Comparison of ENCODE assay signal across 9 cellular contexts in the genomic region with DNA sequence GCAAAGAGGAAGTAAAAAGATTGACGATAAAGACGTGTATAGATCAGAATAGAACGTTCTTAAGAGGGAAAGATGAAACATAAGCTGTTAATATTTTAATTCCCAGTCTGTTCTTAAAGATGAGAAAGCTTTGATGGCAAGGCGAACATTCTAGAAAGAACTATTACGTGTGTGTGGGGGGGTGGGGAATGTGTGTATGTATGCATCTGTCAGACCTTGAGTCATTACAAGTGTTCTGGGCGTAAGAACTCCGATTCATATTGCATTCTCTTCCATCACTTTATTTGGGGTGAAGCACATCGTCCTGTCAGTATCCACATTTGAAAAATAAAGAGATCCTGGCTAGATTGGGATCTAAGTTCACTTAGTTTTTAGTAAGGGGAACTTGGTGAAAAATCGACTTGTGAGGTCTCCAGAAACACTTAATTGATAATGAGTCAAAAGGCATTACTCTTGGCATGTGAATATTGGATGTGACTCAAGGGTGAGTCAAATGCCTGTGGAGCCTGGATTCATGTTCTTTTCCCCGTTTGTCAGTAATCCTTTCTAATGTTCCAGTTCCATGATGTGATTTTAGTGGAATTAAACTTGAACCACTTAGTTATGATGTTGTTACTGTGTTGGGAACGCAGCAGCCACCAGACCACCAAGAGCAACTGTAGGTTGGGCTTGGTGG. TPM values are rescaled to one million over a fixed set of nuclear protein-coding genes. Genes with fewer than 3 reads are reported as not detected.
DNase-seq lines count a peak whose midpoint lies in the region; ATAC-seq and TF ChIP-seq lines count a peak whose summit lies in the region.
"Had no signal": no experiment of that assay in that cellular context is flagged by ENCODE, and none has a peak within 500 bp of the region (broad histone marks: within the 10 kb centered on the region; RNA-seq: fewer than 3 reads in every experiment).

No MANE protein-coding gene starts in this region.

- H3K27ac ChIP-seq in GM23338 (ENCODE audit: low read depth) (peak overlapping the region; percentile 72; the same call in 1 of the 2 replicates), hepatocyte (peak overlapping the region; percentile 23)

- TF ChIP-seq CTCF in GM23338 (conservative IDR thresholded peaks at IDR 0.05; ENCODE audit: low read depth in 2 of 2), result no peak
- TF ChIP-seq CTCF in hepatocyte (IDR thresholded peaks at IDR 0.05; ENCODE audit: poor library complexity), result no peak

- no peaks in the 10 kb centered on the region for H3K9me3 ChIP-seq in hepatocyte (ENCODE audit: low read depth)

- peaks cover 50% of the 10 kb centered on the region for H3K4me1 ChIP-seq in GM23338 (ENCODE audit: insufficient read depth)
- peaks cover 23% of the 10 kb centered on the region for H3K4me1 ChIP-seq in hepatocyte (ENCODE audit: insufficient read depth)

- H3K9me3 Mint-ChIP-seq in GM23338, result no peaks in the 10 kb centered on the region; the same call in 2 of the 3 replicates
- H3K9me3 Mint-ChIP-seq in activated T-helper 1 cell treated with anti-CD3 and anti-CD28 coated beads, Interleukin-12 subunit alpha, Interleukin-12 subunit beta, Interleukin-2, Interleukin-4 antibody, amounts not matched to agents 30 ng/mL and 10 ng/mL and 1 ng/mL, durations not matched to agents 14 hours and 24 hours and 36 hours, result no peaks in the 10 kb centered on the region

- H3K9me2 ChIP-seq in GM23338 (ENCODE audit: insufficient read depth) (no peaks in the 10 kb centered on the region), hepatocyte (replicated peaks; ENCODE audit: insufficient read depth) (no peaks in the 10 kb centered on the region)

- peak; percentile 51 for DNase-seq in 8988T
- no peak for DNase-seq in GM23338 (ENCODE audit: low spot score)
- no peak for DNase-seq in activated T-helper 1 cell treated with anti-CD3 and anti-CD28 coated beads, Interleukin-12 subunit alpha, Interleukin-12 subunit beta, Interleukin-2, Interleukin-4 antibody, amounts not matched to agents 30 ng/mL and 10 ng/mL and 1 ng/mL, durations not matched to agents 14 hours and 24 hours and 36 hours (ENCODE audit: low spot score)
- DNase-seq in hepatocyte (ENCODE audit: low spot score), result no peak
- no peak for DNase-seq in activated gamma-delta T cell treated with Interleukin-2 at 50 U/mL for 16 hours
- DNase-seq in GOT3 (lab: John Stamatoyannopoulos, UW), result no peak
- DNase-seq in middle frontal gyrus (ENCODE audit: extremely low spot score, low spot score), result no peak
- DNase-seq: T-helper 1 cell had no signal

- no peak overlapping the region for H2AFZ ChIP-seq in GM23338
- no peak overlapping the region for H2AFZ ChIP-seq in hepatocyte

- H3K27me3 ChIP-seq in GM23338 (ENCODE audit: insufficient read depth) (no peaks in the 10 kb centered on the region), hepatocyte (no peaks in the 10 kb centered on the region)

- H4K20me1 ChIP-seq in GM23338 (replicated peaks; ENCODE audit: insufficient read depth) (peaks cover 14% of the 10 kb centered on the region), hepatocyte (ENCODE audit: insufficient read depth, poor library complexity, severe bottlenecking) (no peaks in the 10 kb centered on the region)

- H3K4me2 ChIP-seq in GM23338 (peak overlapping the region; percentile 74), hepatocyte (peak overlapping the region; percentile 70)

- peak overlapping the region; percentile 26; the same call in 1 of the 2 replicates for H3K27ac Mint-ChIP-seq in GM23338
- H3K27ac Mint-ChIP-seq in activated T-helper 1 cell treated with anti-CD3 and anti-CD28 coated beads, Interleukin-12 subunit alpha, Interleukin-12 subunit beta, Interleukin-2, Interleukin-4 antibody, amounts not matched to agents 30 ng/mL and 10 ng/mL and 1 ng/mL, durations not matched to agents 14 hours and 24 hours and 36 hours, result peak overlapping the region; percentile 75

- no peak for ATAC-seq in GM23338
- ATAC-seq in GM18909 (IDR thresholded peaks at IDR 0.05; ENCODE audit: poor library complexity, unreplicated experiment), result no peak

- no peaks in the 10 kb centered on the region for H3K36me3 ChIP-seq in GM23338 (ENCODE audit: insufficient read depth)
- H3K36me3 ChIP-seq in hepatocyte (replicated peaks; ENCODE audit: insufficient read depth, low read depth), result no peaks in the 10 kb centered on the region

- H3K4me3 ChIP-seq in GM23338 (peak overlapping the region; percentile 64), hepatocyte (no peak overlapping the region)

- intact Hi-C loops in activated T-helper 1 cell treated with anti-CD3 and anti-CD28 coated beads, Interleukin-12 subunit alpha, Interleukin-12 subunit beta, Interleukin-2, Interleukin-4 antibody, amounts not matched to agents 30 ng/mL and 10 ng/mL and 1 ng/mL, durations not matched to agents 14 hours and 24 hours and 36 hours (cut with micrococcal nuclease), result loop anchor here (5.0 to 10.0 kb wide), 2 partner anchors 119 to 569 kb away; a partner anchor contains a TSS

- WGBS in hepatocyte (ENCODE audit: low lambda C conversion rate, missing lambda C conversion rate), result 61% methylated on average over 11 of the region's 11 CpGs

- H3K27me3 Mint-ChIP-seq in GM23338 (ENCODE audit: insufficient read depth, low read depth, poor library complexity), result peaks cover 8% of the 10 kb centered on the region
- no peaks in the 10 kb centered on the region for H3K27me3 Mint-ChIP-seq in activated T-helper 1 cell treated with anti-CD3 and anti-CD28 coated beads, Interleukin-12 subunit alpha, Interleukin-12 subunit beta, Interleukin-2, Interleukin-4 antibody, amounts not matched to agents 30 ng/mL and 10 ng/mL and 1 ng/mL, durations not matched to agents 14 hours and 24 hours and 36 hours (ENCODE audit: insufficient read depth)

- H3K36me3 Mint-ChIP-seq in GM23338 (ENCODE audit: low read depth), result peaks cover 11% of the 10 kb centered on the region
- H3K36me3 Mint-ChIP-seq in activated T-helper 1 cell treated with anti-CD3 and anti-CD28 coated beads, Interleukin-12 subunit alpha, Interleukin-12 subunit beta, Interleukin-2, Interleukin-4 antibody, amounts not matched to agents 30 ng/mL and 10 ng/mL and 1 ng/mL, durations not matched to agents 14 hours and 24 hours and 36 hours (ENCODE audit: low read depth), result peaks cover 19% of the 10 kb centered on the region

- peak overlapping the region; percentile 57 for H3K4me3 Mint-ChIP-seq in GM23338
- H3K4me3 Mint-ChIP-seq in activated T-helper 1 cell treated with anti-CD3 and anti-CD28 coated beads, Interleukin-12 subunit alpha, Interleukin-12 subunit beta, Interleukin-2, Interleukin-4 antibody, amounts not matched to agents 30 ng/mL and 10 ng/mL and 1 ng/mL, durations not matched to agents 14 hours and 24 hours and 36 hours, result peak overlapping the region; percentile 83

- H3F3A ChIP-seq in GM23338 (replicated peaks; ENCODE audit: low read depth), result no peaks in the 10 kb centered on the region

- H3K79me2 ChIP-seq in GM23338 (replicated peaks; ENCODE audit: insufficient read depth) (peaks cover 75% of the 10 kb centered on the region), hepatocyte (peaks cover 64% of the 10 kb centered on the region)

- peaks cover 57% of the 10 kb centered on the region for H3K4me1 Mint-ChIP-seq in GM23338
- peaks cover 51% of the 10 kb centered on the region for H3K4me1 Mint-ChIP-seq in activated T-helper 1 cell treated with anti-CD3 and anti-CD28 coated beads, Interleukin-12 subunit alpha, Interleukin-12 subunit beta, Interleukin-2, Interleukin-4 antibody, amounts not matched to agents 30 ng/mL and 10 ng/mL and 1 ng/mL, durations not matched to agents 14 hours and 24 hours and 36 hours (ENCODE audit: low read depth)

TF ChIP-seq in GM23338, 12 proteins besides CTCF, POLR2A, EP300 and RAD21 (continues in another document):
- TF ChIP-seq, protein P1, sequence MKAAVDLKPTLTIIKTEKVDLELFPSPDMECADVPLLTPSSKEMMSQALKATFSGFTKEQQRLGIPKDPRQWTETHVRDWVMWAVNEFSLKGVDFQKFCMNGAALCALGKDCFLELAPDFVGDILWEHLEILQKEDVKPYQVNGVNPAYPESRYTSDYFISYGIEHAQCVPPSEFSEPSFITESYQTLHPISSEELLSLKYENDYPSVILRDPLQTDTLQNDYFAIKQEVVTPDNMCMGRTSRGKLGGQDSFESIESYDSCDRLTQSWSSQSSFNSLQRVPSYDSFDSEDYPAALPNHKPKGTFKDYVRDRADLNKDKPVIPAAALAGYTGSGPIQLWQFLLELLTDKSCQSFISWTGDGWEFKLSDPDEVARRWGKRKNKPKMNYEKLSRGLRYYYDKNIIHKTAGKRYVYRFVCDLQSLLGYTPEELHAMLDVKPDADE (IDR thresholded peaks at IDR 0.05), result no peak
- TF ChIP-seq, protein P2, sequence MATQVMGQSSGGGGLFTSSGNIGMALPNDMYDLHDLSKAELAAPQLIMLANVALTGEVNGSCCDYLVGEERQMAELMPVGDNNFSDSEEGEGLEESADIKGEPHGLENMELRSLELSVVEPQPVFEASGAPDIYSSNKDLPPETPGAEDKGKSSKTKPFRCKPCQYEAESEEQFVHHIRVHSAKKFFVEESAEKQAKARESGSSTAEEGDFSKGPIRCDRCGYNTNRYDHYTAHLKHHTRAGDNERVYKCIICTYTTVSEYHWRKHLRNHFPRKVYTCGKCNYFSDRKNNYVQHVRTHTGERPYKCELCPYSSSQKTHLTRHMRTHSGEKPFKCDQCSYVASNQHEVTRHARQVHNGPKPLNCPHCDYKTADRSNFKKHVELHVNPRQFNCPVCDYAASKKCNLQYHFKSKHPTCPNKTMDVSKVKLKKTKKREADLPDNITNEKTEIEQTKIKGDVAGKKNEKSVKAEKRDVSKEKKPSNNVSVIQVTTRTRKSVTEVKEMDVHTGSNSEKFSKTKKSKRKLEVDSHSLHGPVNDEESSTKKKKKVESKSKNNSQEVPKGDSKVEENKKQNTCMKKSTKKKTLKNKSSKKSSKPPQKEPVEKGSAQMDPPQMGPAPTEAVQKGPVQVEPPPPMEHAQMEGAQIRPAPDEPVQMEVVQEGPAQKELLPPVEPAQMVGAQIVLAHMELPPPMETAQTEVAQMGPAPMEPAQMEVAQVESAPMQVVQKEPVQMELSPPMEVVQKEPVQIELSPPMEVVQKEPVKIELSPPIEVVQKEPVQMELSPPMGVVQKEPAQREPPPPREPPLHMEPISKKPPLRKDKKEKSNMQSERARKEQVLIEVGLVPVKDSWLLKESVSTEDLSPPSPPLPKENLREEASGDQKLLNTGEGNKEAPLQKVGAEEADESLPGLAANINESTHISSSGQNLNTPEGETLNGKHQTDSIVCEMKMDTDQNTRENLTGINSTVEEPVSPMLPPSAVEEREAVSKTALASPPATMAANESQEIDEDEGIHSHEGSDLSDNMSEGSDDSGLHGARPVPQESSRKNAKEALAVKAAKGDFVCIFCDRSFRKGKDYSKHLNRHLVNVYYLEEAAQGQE (IDR thresholded peaks at IDR 0.05; ENCODE audit: unreplicated experiment), result no peak
- TF ChIP-seq EZH2phosphoT487 (IDR thresholded peaks at IDR 0.05; ENCODE audit: unreplicated experiment), result no peak
- TF ChIP-seq JUNB (IDR thresholded peaks at IDR 0.05; ENCODE audit: unreplicated experiment), result no peak

RNA-seq across cellular contexts. Expression of a gene that starts 3.1 kb away (rescaled TPM):
- total RNA-seq in GM23338 (2014; rRNA removed; shearing (Covaris generic)), result 168 and 185 TPM in 2 replicates
- polyA plus RNA-seq in GM23338 (2016; fragmentation: Nextera tagmentation; extraction: Ambion mirVana), result 246 and 274 TPM in 2 replicates
- 144 and 145 TPM in 2 replicates for total RNA-seq in activated T-helper 1 cell treated with anti-CD3 and anti-CD28 coated beads, Interleukin-12 subunit alpha, Interleukin-12 subunit beta, Interleukin-2, Interleukin-4 antibody, amounts not matched to agents 30 ng/mL and 10 ng/mL and 1 ng/mL, durations not matched to agents 14 hours and 24 hours and 36 hours
- total RNA-seq in hepatocyte, result 62.3 and 70.1 TPM in 2 replicates
- polyA plus RNA-seq in hepatocyte, result 76.6 and 80.9 TPM in 2 replicates
